In the genomic region with DNA sequence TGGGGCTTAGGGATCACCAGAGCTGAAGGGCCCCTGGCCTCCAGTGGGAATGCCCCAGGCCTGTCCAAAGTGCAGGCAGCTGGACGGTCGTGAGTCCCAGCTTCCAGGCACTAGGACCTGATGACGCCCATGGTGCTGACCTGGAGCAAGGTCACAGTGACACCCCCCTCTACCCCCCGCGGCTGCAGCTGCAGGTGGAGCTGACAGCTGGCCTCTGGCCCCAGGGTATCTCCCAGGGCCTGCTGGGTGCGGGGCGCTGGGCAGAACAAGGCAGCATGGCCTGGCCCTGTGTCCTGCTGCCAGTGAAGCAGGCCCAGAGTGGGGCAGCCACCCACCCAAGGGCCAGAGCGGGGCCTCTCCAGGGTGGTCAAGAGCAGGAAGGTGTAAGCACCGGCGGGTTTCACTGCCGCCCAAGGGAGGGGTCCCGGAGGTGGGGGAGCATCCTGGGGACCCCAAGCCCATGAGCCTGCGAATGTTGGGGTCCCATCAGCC, we compare ENCODE assay signal across 8 cellular contexts. TPM values are rescaled to one million over a fixed set of nuclear protein-coding genes. Genes with fewer than 3 reads are reported as not detected.
A peak's percentile ranks its signal among the peaks of the same experiment; 100 is the strongest.
DNase-seq lines count a peak whose midpoint lies in the region; ATAC-seq and TF ChIP-seq lines count a peak whose summit lies in the region.

No MANE protein-coding gene starts in this region.

- H3K36me3 Mint-ChIP-seq in activated CD8-positive, alpha-beta memory T cell treated with anti-CD3 and anti-CD28 coated beads, Interleukin-2, amount 10 ng/mL, durations not matched to agents 7 days and 5 days, result peaks cover 8% of the 10 kb centered on the region

- WGBS in adipose tissue, 3 donors, result 10 to 47% (median 36%) methylated on average over 13 of the region's 13 CpGs

- no peaks in the 10 kb centered on the region for H3K9me3 Mint-ChIP-seq in activated CD8-positive, alpha-beta memory T cell treated with anti-CD3 and anti-CD28 coated beads, Interleukin-2, amount 10 ng/mL, durations not matched to agents 7 days and 5 days (ENCODE audit: low read depth)

- ATAC-seq in activated CD8-positive, alpha-beta memory T cell treated with anti-CD3 and anti-CD28 coated beads, Interleukin-2, amount 10 ng/mL, durations not matched to agents 7 days and 5 days, result no peak
- no peak for ATAC-seq in HG02623 (IDR thresholded peaks at IDR 0.05; ENCODE audit: unreplicated experiment)

- peak overlapping the region; percentile 68 for H3K4me3 ChIP-seq in kidney epithelial cell (ENCODE audit: low read depth, low read length)
- peak overlapping the region; percentile 63 to 80 for H3K4me3 ChIP-seq in tibial artery

- peaks cover 42% of the 10 kb centered on the region for H3K4me1 Mint-ChIP-seq in activated CD8-positive, alpha-beta memory T cell treated with anti-CD3 and anti-CD28 coated beads, Interleukin-2, amount 10 ng/mL, durations not matched to agents 7 days and 5 days

- H3K27ac Mint-ChIP-seq in activated CD8-positive, alpha-beta memory T cell treated with anti-CD3 and anti-CD28 coated beads, Interleukin-2, amount 10 ng/mL, durations not matched to agents 7 days and 5 days, result peak overlapping the region; percentile 70

- CTCF ChIA-PET in activated CD8-positive, alpha-beta memory T cell treated with anti-CD3 and anti-CD28 coated beads, Interleukin-2, amount 10 ng/mL, durations not matched to agents 7 days and 5 days (lab: Charles Lee), result interaction anchor here (1.3 kb wide), 1 partner anchor 29 kb away, joined by 3 read pairs; no protein-coding TSS in a partner anchor

- H3K27me3 ChIP-seq in kidney epithelial cell (ENCODE audit: control insufficient read depth, insufficient read depth, low read length), result no peaks in the 10 kb centered on the region
- no peaks in the 10 kb centered on the region for H3K27me3 ChIP-seq in tibial artery

- intact Hi-C loops in tibial artery (cut with DNase I; ENCODE audit: low total_unique reads), result no loop called here

- H3K9me3 ChIP-seq in tibial artery, result no peaks in the 10 kb centered on the region

- H3K27ac ChIP-seq in adipose tissue (ENCODE audit: low read depth, low read length) (peak overlapping the region; percentile 30), tibial artery (peak overlapping the region; percentile 78 to 94)

- H3K36me3 ChIP-seq in kidney epithelial cell (ENCODE audit: control insufficient read depth, insufficient read depth, low read length) (peaks cover 1% of the 10 kb centered on the region), tibial artery (peaks cover 0 to 58% (median 24%) of the 10 kb centered on the region in 3 donors)

- peaks cover 0 to 50% (median 41%) of the 10 kb centered on the region in 4 donors for H3K4me1 ChIP-seq in tibial artery

- peak overlapping the region; percentile 89 for H3K4me3 Mint-ChIP-seq in activated CD8-positive, alpha-beta memory T cell treated with anti-CD3 and anti-CD28 coated beads, Interleukin-2, amount 10 ng/mL, durations not matched to agents 7 days and 5 days

- no peak for DNase-seq in activated CD8-positive, alpha-beta memory T cell treated with anti-CD3 and anti-CD28 coated beads, Interleukin-2, amount 10 ng/mL, durations not matched to agents 7 days and 5 days
- DNase-seq in activated CD8-positive, alpha-beta memory T cell treated with anti-CD3 and anti-CD28 coated beads, Interleukin-2, amount 50 U/mL, for 4 hours, result no peak
- DNase-seq in kidney epithelial cell (ENCODE audit: low read depth) (no peak), tibial artery (peak in 1 of 2 donors; percentile 79), NCI-H1105 treated with DMSO at 0.1 percent for 48 hours (lab: John Stamatoyannopoulos, UW) (no peak)
- no peak for DNase-seq in stimulated activated naive CD4-positive, alpha-beta T cell (lab: John Stamatoyannopoulos, UW)

- H3K27me3 Mint-ChIP-seq in activated CD8-positive, alpha-beta memory T cell treated with anti-CD3 and anti-CD28 coated beads, Interleukin-2, amount 10 ng/mL, durations not matched to agents 7 days and 5 days, result no peaks in the 10 kb centered on the region

- TF ChIP-seq CTCF in kidney epithelial cell (IDR thresholded peaks at IDR 0.05; ENCODE audit: insufficient read depth, low read length, poor library complexity, severe bottlenecking) (no peak), tibial artery (IDR thresholded peaks at IDR 0.05) (no peak)

RNA-seq across cellular contexts. Expression of a gene that starts 0.6 kb away (rescaled TPM):
- total RNA-seq in activated CD8-positive, alpha-beta memory T cell treated with anti-CD3 and anti-CD28 coated beads, Interleukin-2, amount 10 ng/mL, durations not matched to agents 7 days and 5 days, result 100 to 1,000 TPM; 235 to 311 TPM
- polyA plus RNA-seq in adipose tissue, result 100 to 1,000 TPM; 109 to 263 (median 130) TPM
- total RNA-seq in kidney epithelial cell, result 46.8 and 80.6 TPM in 2 replicates

RNA-seq across cellular contexts. Expression of a gene that starts 7.8 kb away (rescaled TPM):
- total RNA-seq in activated CD8-positive, alpha-beta memory T cell treated with anti-CD3 and anti-CD28 coated beads, Interleukin-2, amount 10 ng/mL, durations not matched to agents 7 days and 5 days, result 100 to 1,000 TPM; 161 TPM
- 100 to 1,000 TPM in 2 of 3 donors, 10 to 100 TPM in 1; 77.7 to 240 (median 115) TPM for polyA plus RNA-seq in adipose tissue
- total RNA-seq in kidney epithelial cell, result 246 and 284 TPM in 2 replicates

RNA-seq across cellular contexts. Expression of a gene that starts 28.1 kb away (rescaled TPM):
- total RNA-seq in activated CD8-positive, alpha-beta memory T cell treated with anti-CD3 and anti-CD28 coated beads, Interleukin-2, amount 10 ng/mL, durations not matched to agents 7 days and 5 days, result not detected
- 1 to 10 TPM; 3.1 to 8.7 (median 6.9) TPM for polyA plus RNA-seq in adipose tissue
- 1.2 and 2.6 TPM in 2 replicates for total RNA-seq in kidney epithelial cell

RNA-seq across cellular contexts. Expression of a gene that starts 34.4 kb away (rescaled TPM):
- total RNA-seq in activated CD8-positive, alpha-beta memory T cell treated with anti-CD3 and anti-CD28 coated beads, Interleukin-2, amount 10 ng/mL, durations not matched to agents 7 days and 5 days, result 10 to 100 TPM; 20.0 to 48.9 TPM
- polyA plus RNA-seq in adipose tissue, result 10 to 100 TPM; 10.7 to 27.1 (median 16.2) TPM
- 21.0 and 30.5 TPM in 2 replicates for total RNA-seq in kidney epithelial cell
